In the genomic region with DNA sequence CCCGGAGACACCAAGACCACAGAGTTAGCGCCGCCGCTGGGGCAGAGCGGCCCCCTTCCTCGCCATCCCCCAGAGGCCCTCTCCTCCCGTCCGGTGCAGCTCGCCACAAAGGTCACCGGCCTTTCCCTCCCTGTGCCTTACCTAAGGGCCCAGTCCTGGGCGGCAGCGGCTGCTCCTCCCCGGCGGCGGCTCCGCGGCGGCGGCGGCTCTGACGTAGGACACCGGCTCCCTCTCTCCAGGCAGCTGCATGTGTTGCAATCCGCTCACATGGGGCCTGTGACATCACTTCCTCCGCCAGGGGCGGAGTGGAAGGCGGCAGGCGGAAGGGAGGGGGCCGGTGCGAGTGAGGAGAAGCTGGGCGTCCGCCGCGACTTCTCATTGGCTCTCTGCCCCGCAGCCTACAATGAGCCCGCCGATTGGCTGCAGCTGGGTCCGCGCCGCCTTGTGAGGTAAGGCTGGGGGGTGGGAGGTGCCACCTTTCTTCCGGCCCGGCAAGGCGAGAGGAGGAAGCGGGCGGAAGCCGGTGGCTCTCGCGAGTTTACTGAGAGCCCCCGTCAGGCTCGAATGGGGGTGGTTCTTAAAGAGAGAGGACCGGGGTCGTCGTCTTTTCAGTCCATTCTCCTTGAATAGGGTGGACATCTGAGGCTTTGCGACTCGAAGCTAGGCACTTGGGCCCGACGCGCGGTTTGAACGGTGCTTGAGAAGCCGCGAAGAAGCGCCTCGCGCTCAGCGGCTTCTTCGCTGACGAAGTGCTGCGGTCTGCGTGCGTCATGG, we compare ENCODE assay signal across 1 cellular context.
TF ChIP-seq lines count a peak whose summit lies in the region.

Gene ETF1 (minus strand): TSS at position 281 of the 774 bp plus-strand sequence. CDS start 318 bp downstream, outside the sequence.

TF ChIP-seq in HepG2, 621 proteins besides CTCF, POLR2A, EP300 and RAD21 (continued from another document and continues in another):
- TF ChIP-seq ETS1 (CRISPR knock-in tag; IDR thresholded peaks at IDR 0.05) (no peak), ZFAT (CRISPR knock-in tag; conservative IDR thresholded peaks at IDR 0.05) (no peak), TBL1XR1 (IDR thresholded peaks at IDR 0.05; ENCODE audit: borderline replicate concordance, low read length, partially characterized antibody) (peak; percentile 20), HOMEZ (CRISPR knock-in tag; IDR thresholded peaks at IDR 0.05; ENCODE audit: low read depth) (peak; percentile 11; the same call in 1 of the 2 replicates), BRF2 (CRISPR knock-in tag; IDR thresholded peaks at IDR 0.05) (peak; percentile 34; the same call in 1 of the 2 replicates), ZSCAN31 (CRISPR knock-in tag; IDR thresholded peaks at IDR 0.05; ENCODE audit: low read depth) (peak; percentile 87), ZNF629 (CRISPR knock-in tag; conservative IDR thresholded peaks at IDR 0.05) (no peak), ZNF224 (CRISPR knock-in tag; IDR thresholded peaks at IDR 0.05) (peak; percentile 48; the same call in 1 of the 2 replicates), SALL2 (CRISPR knock-in tag; IDR thresholded peaks at IDR 0.05) (no peak; the same call in 1 of the 2 replicates), ZKSCAN1 (IDR thresholded peaks at IDR 0.05; ENCODE audit: low read length) (no peak), MTERF4 (CRISPR knock-in tag; IDR thresholded peaks at IDR 0.05) (0 out of 2 replicates have a peak, but pooled peaks have one; percentile 58), HNF4A (CRISPR knock-in tag; IDR thresholded peaks at IDR 0.05) (no peak; the same call in 1 of the 2 replicates), ZNF543 (CRISPR knock-in tag; IDR thresholded peaks at IDR 0.05) (peak; percentile 78), ZNF737 (CRISPR knock-in tag; IDR thresholded peaks at IDR 0.05; ENCODE audit: borderline replicate concordance) (no peak), STAG1 (CRISPR knock-in tag; IDR thresholded peaks at IDR 0.05) (no peak), ZSCAN9 (CRISPR knock-in tag; IDR thresholded peaks at IDR 0.05; ENCODE audit: borderline replicate concordance) (peak; percentile 83), ZMAT5 (CRISPR knock-in tag; IDR thresholded peaks at IDR 0.05; ENCODE audit: borderline replicate concordance, low read depth) (no peak), GATAD1 (CRISPR knock-in tag; IDR thresholded peaks at IDR 0.05) (peak; percentile 93), ZNF552 (CRISPR knock-in tag; IDR thresholded peaks at IDR 0.05; ENCODE audit: borderline replicate concordance) (no peak), ZNF615 (CRISPR knock-in tag; IDR thresholded peaks at IDR 0.05; ENCODE audit: borderline replicate concordance) (no peak), ZMAT3 (CRISPR knock-in tag; conservative IDR thresholded peaks at IDR 0.05) (peak; percentile 83), ZNF235 (CRISPR knock-in tag; IDR thresholded peaks at IDR 0.05; ENCODE audit: borderline replicate concordance) (no peak), NFAT5 (CRISPR knock-in tag; IDR thresholded peaks at IDR 0.05) (0 out of 2 replicates have a peak, but pooled peaks have one; percentile 37), MATR3 (CRISPR knock-in tag; IDR thresholded peaks at IDR 0.05) (no peak), ZFP36 (IDR thresholded peaks at IDR 0.05; ENCODE audit: borderline replicate concordance, low read depth, low read length, partially characterized antibody) (no peak), ZNF225 (CRISPR knock-in tag; IDR thresholded peaks at IDR 0.05) (0 out of 2 replicates have a peak, but pooled peaks have one; percentile 28), CSRNP1 (CRISPR knock-in tag; IDR thresholded peaks at IDR 0.05) (peak; percentile 33; the same call in 1 of the 2 replicates), TOPORS (CRISPR knock-in tag; IDR thresholded peaks at IDR 0.05) (peak; percentile 82), ZSCAN12 (CRISPR knock-in tag; IDR thresholded peaks at IDR 0.05) (0 out of 2 replicates have a peak, but pooled peaks have one; percentile 46), HOXA7 (CRISPR knock-in tag; IDR thresholded peaks at IDR 0.05) (no peak), ZNF383 (CRISPR knock-in tag; IDR thresholded peaks at IDR 0.05; ENCODE audit: borderline replicate concordance) (peak; percentile 29; the same call in 1 of the 2 replicates), ZNF709 (CRISPR knock-in tag; IDR thresholded peaks at IDR 0.05) (no peak), ZNF7 (CRISPR knock-in tag; IDR thresholded peaks at IDR 0.05) (no peak), ZNF124 (CRISPR knock-in tag; IDR thresholded peaks at IDR 0.05) (peak; percentile 12; the same call in 1 of the 2 replicates), PHF5A (CRISPR knock-in tag; IDR thresholded peaks at IDR 0.05; ENCODE audit: low read depth, unreplicated experiment) (no peak), THAP11 (CRISPR knock-in tag; IDR thresholded peaks at IDR 0.05) (peak; percentile 95), SCMH1 (CRISPR knock-in tag; IDR thresholded peaks at IDR 0.05; ENCODE audit: borderline replicate concordance) (no peak), NFRKB (IDR thresholded peaks at IDR 0.05) (0 out of 2 replicates have a peak, but pooled peaks have one; percentile 27), ZNF205 (CRISPR knock-in tag; IDR thresholded peaks at IDR 0.05) (no peak; the same call in 1 of the 2 replicates), ZNF180 (CRISPR knock-in tag; IDR thresholded peaks at IDR 0.05; ENCODE audit: borderline replicate concordance, low read depth) (no peak), ZNF251 (CRISPR knock-in tag; IDR thresholded peaks at IDR 0.05) (no peak), AGO1 (IDR thresholded peaks at IDR 0.05; ENCODE audit: low read depth, low read length, poor library complexity, severe bottlenecking) (peak; percentile 66), ZNF282 (IDR thresholded peaks at IDR 0.05; ENCODE audit: partially characterized antibody) (no peak)
- TF ChIP-seq, protein P1, sequence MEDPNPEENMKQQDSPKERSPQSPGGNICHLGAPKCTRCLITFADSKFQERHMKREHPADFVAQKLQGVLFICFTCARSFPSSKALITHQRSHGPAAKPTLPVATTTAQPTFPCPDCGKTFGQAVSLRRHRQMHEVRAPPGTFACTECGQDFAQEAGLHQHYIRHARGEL (CRISPR knock-in tag; IDR thresholded peaks at IDR 0.05): no peak
- TF ChIP-seq, protein P2, sequence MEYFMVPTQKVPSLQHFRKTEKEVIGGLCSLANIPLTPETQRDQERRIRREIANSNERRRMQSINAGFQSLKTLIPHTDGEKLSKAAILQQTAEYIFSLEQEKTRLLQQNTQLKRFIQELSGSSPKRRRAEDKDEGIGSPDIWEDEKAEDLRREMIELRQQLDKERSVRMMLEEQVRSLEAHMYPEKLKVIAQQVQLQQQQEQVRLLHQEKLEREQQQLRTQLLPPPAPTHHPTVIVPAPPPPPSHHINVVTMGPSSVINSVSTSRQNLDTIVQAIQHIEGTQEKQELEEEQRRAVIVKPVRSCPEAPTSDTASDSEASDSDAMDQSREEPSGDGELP (IDR thresholded peaks at IDR 0.05; ENCODE audit: borderline replicate concordance, low read depth): peak; percentile 93
- TF ChIP-seq, protein P3, sequence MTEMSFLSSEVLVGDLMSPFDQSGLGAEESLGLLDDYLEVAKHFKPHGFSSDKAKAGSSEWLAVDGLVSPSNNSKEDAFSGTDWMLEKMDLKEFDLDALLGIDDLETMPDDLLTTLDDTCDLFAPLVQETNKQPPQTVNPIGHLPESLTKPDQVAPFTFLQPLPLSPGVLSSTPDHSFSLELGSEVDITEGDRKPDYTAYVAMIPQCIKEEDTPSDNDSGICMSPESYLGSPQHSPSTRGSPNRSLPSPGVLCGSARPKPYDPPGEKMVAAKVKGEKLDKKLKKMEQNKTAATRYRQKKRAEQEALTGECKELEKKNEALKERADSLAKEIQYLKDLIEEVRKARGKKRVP (CRISPR knock-in tag; IDR thresholded peaks at IDR 0.05): peak in 1 of 2 experiments; percentile 94; a peak in 2 of 4 replicates
- TF ChIP-seq, protein P4, sequence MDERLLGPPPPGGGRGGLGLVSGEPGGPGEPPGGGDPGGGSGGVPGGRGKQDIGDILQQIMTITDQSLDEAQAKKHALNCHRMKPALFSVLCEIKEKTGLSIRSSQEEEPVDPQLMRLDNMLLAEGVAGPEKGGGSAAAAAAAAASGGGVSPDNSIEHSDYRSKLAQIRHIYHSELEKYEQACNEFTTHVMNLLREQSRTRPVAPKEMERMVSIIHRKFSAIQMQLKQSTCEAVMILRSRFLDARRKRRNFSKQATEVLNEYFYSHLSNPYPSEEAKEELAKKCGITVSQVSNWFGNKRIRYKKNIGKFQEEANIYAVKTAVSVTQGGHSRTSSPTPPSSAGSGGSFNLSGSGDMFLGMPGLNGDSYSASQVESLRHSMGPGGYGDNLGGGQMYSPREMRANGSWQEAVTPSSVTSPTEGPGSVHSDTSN (CRISPR knock-in tag; IDR thresholded peaks at IDR 0.05): no peak
